In genomic region chr11:126185200-126186030, GRCh38 we compare ENCODE assay signal across 20 cellular contexts. TPM values are rescaled to one million over a fixed set of nuclear protein-coding genes. Genes with fewer than 3 reads are reported as not detected.
DNase-seq lines count a peak whose midpoint lies in the region; ATAC-seq, FAIRE-seq and TF ChIP-seq lines count a peak whose summit lies in the region.
"Had no signal": no experiment of that assay in that cellular context is flagged by ENCODE, and none has a peak within 500 bp of the region (broad histone marks: within the 10 kb centered on the region; RNA-seq: fewer than 3 reads in every experiment).

No MANE protein-coding gene starts in this region.

- no peak for FAIRE-seq in small intestine (lab: Jason Lieb, UNC)
- FAIRE-seq: GM12878, GM18507 had no signal

- peak overlapping the region; percentile 56; the same call in 1 of the 2 replicates for H3K4me2 ChIP-seq in KMS-11
- H3K4me2 ChIP-seq: PC-9 had no signal

- no peaks in the 10 kb centered on the region for H3K79me2 ChIP-seq in KMS-11 (ENCODE audit: insufficient read depth, low read depth)

- peak overlapping the region; percentile 97 for H3K27ac ChIP-seq in KMS-11
- H3K27ac ChIP-seq in small intestine (ENCODE audit: low read depth in 1 of 2, low read length in 1 of 2), result no peak overlapping the region
- H3K27ac ChIP-seq: 22Rv1, PC-9 had no signal

- H2AFZ ChIP-seq in KMS-11 (ENCODE audit: low read depth), result no peak overlapping the region
- H2AFZ ChIP-seq: PC-9 had no signal

- peak; percentile 58 for DNase-seq in cardiac septum (ENCODE audit: low spot score)
- DNase-seq in Right ventricle myocardium inferior (ENCODE audit: missing footprints), result no peak
- no peak for DNase-seq in mucosa of descending colon
- peak; percentile 42 for DNase-seq in small intestine
- no peak for DNase-seq in AML-193 (lab: John Stamatoyannopoulos, UW)
- DNase-seq in 8988T, result no peak
- DNase-seq: DND-41, GDM1, H9, KG1, NCI-H1436, NCI-H2029 treated with DMSO at 0.1 percent for 48 hours, NCI-H510A, NCI-H774, PC-9 had no signal

- H3K36me3 ChIP-seq in KMS-11 (ENCODE audit: insufficient read depth), result no peaks in the 10 kb centered on the region
- no peaks in the 10 kb centered on the region for H3K36me3 ChIP-seq in mucosa of descending colon (ENCODE audit: low read depth)
- H3K36me3 ChIP-seq in small intestine (ENCODE audit: control insufficient read depth in 2 of 2, insufficient read depth in 2 of 2, low read length in 2 of 2), result no peaks in the 10 kb centered on the region

- H3K4me1 ChIP-seq in KMS-11 (ENCODE audit: low read depth, poor library complexity, severe bottlenecking), result peaks cover 42% of the 10 kb centered on the region
- peaks cover 3% of the 10 kb centered on the region for H3K4me1 ChIP-seq in mucosa of descending colon (ENCODE audit: low read depth)
- H3K4me1 ChIP-seq in small intestine (ENCODE audit: control insufficient read depth in 2 of 2, insufficient read depth in 1 of 2, low read depth in 1 of 2, low read length in 1 of 2), result no peaks in the 10 kb centered on the region

- ATAC-seq in Right ventricle myocardium inferior (no peak), mucosa of descending colon (peak; percentile 33), HG02885 (IDR thresholded peaks at IDR 0.05; ENCODE audit: poor library complexity, unreplicated experiment) (no peak)
- ATAC-seq: GM12878 had no signal

- TF ChIP-seq CTCF in KMS-11 (conservative IDR thresholded peaks at IDR 0.05; ENCODE audit: low read depth, low read length) (no peak), mucosa of descending colon (IDR thresholded peaks at IDR 0.05) (no peak)

- H3K9me3 ChIP-seq in mucosa of descending colon (no peaks in the 10 kb centered on the region), small intestine (ENCODE audit: control insufficient read depth, low read depth) (no peaks in the 10 kb centered on the region)

- H4K20me1 ChIP-seq in KMS-11 (ENCODE audit: insufficient read depth), result no peaks in the 10 kb centered on the region

- WGBS in small intestine, 3 donors, result 40 to 68% (median 55%) methylated on average over 29 of the region's 29 CpGs

- intact Hi-C loops in cardiac septum (cut with DNase I) (no loop called here), Right ventricle myocardium inferior (cut with DNase I) (no loop called here), mucosa of descending colon (cut with DNase I, micrococcal nuclease) (no loop called here)

- H3K4me3 ChIP-seq in KMS-11 (IDR thresholded peaks at IDR 0.05; ENCODE audit: insufficient read depth, low read depth, low read length) (no peak overlapping the region), mucosa of descending colon (no peak overlapping the region), small intestine (ENCODE audit: low read depth in 1 of 2, low read length in 2 of 2) (no peak overlapping the region)
- H3K4me3 ChIP-seq: GM12878, PC-9 had no signal

- H3K27me3 ChIP-seq in KMS-11 (ENCODE audit: insufficient read depth, low read depth), result no peaks in the 10 kb centered on the region
- H3K27me3 ChIP-seq in small intestine (ENCODE audit: control insufficient read depth in 2 of 2, insufficient read depth in 2 of 2, low read length in 2 of 2), result no peaks in the 10 kb centered on the region

- no peak overlapping the region for H3K9ac ChIP-seq in KMS-11

RNA-seq across cellular contexts. Expression of gene RPUSD4, which starts 26.0 kb away (rescaled TPM):
- total RNA-seq in cardiac septum, result 32.2 TPM
- 40.0 TPM for total RNA-seq in Right ventricle myocardium inferior
- 10 to 100 TPM; 17.0 to 23.4 (median 23.0) TPM for total RNA-seq in mucosa of descending colon
- polyA plus RNA-seq in small intestine, result 10 to 100 TPM; 11.3 to 23.3 (median 12.3) TPM

RNA-seq across cellular contexts. Expression of gene FAM118B, which starts 26.2 kb away (rescaled TPM):
- total RNA-seq in cardiac septum (22.3 TPM), Right ventricle myocardium inferior (25.6 TPM), mucosa of descending colon (10 to 100 TPM; 35.4 to 62.5 (median 48.5) TPM)
- polyA plus RNA-seq in small intestine, result 10 to 100 TPM; 20.2 to 30.3 (median 26.2) TPM

Comparison
In these comparisons a context has a peak if more than half of its experiments do, and no peak if none do; other contexts are left out.
1. DNase-seq: peak in cardiac septum (single experiment) and small intestine (single experiment); none in Right ventricle myocardium inferior (single experiment), mucosa of descending colon (0 of 3), AML-193 (0 of 2) and 8988T (single experiment).